Comparison of ENCODE assay signal across 12 cellular contexts in the genomic region with DNA sequence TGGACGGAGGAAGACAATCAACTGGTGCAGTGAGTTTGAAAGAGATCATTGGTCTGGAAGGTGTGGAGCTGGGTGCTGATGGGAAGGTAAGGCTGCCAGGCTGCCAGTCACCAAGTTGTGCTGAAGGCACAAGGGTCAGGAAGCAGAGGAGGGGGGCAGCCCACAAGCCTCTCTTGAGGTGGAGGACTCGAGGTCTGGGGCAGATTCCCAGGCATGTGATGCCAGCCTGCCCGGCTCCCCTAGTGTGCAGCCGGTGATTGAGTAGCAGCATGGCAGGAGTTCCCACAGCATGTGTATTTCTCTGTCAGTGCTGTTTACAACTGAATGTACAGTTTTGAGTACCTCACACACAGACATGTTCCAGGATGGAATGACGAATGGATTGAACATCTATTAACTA.
"Had no signal": no experiment of that assay in that cellular context is flagged by ENCODE, and none has a peak within 500 bp of the region (broad histone marks: within the 10 kb centered on the region; RNA-seq: fewer than 3 reads in every experiment).

No MANE protein-coding gene starts in this region.

- H3K4me1 ChIP-seq: body of pancreas, parathyroid adenoma had no signal

- H3K9me3 Mint-ChIP-seq: activated T-cell treated with anti-CD3 and anti-CD28 coated beads, Interleukin-2, amount 50 U/mL, for 4 hours had no signal

- ATAC-seq: activated T-cell treated with anti-CD3 and anti-CD28 coated beads, Interleukin-2, amount 50 U/mL, for 4 hours; body of pancreas had no signal

- H3K9ac ChIP-seq: parathyroid adenoma had no signal

- H3K9me3 ChIP-seq: adrenal gland, body of pancreas, left ventricle myocardium inferior, tibial nerve had no signal

- H3K27me3 ChIP-seq: adrenal gland, body of pancreas, tibial nerve had no signal

- DNase-seq: activated gamma-delta T cell treated with Interleukin-2 at 50 U/mL for 16 hours; activated T-cell treated with anti-CD3 and anti-CD28 coated beads, Interleukin-2, amount 50 U/mL, for 4 hours; adrenal gland; body of pancreas; effector memory CD4-positive, alpha-beta T cell; kidney; left ventricle myocardium inferior; mesendoderm; T-helper 1 cell had no signal

- H3K36me3 ChIP-seq: adrenal gland, left ventricle myocardium inferior had no signal

- H3K27ac ChIP-seq: adrenal gland, body of pancreas, epithelial cell of prostate, left ventricle myocardium inferior, parathyroid adenoma, tibial nerve had no signal

- H3K4me3 Mint-ChIP-seq: activated T-cell treated with anti-CD3 and anti-CD28 coated beads, Interleukin-2, amount 50 U/mL, for 4 hours had no signal

- H3K4me3 ChIP-seq: adrenal gland, body of pancreas, left ventricle myocardium inferior, tibial nerve had no signal

- H2AFZ ChIP-seq: parathyroid adenoma had no signal

- H3K79me2 ChIP-seq: parathyroid adenoma had no signal
